In the genomic region with DNA sequence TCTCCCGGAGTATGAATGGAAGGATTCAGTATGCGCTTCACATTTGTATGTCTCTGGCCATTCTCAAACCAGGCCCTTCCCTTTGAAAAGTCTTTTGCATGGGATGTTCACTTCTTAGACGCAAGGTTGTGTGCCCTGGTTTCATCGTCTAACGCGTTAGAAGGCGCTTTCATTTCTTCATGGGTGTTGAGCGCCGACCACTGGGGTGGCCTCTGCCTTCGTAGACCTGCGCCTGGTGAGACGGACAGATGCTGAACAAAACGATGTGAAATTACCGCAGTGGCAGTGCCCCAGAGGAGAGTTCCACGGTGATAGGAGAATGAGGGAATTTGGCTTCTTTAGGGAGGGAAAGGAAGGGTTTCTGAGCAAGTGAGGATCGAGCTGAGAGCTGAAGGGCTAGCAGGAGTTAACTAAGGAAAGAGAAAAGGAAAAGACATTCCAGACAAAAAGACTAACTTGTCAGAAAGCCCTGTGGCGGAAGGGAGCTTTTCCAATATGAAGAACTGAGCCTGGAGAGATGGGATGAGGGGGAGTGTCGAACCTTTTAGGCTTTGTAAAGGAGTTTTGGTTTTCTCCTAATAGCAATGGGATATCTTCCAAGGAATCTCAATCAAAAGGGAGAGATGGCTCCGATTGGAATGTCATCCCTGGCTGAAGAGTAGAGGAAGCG, we compare ENCODE assay signal across 8 cellular contexts. TPM values are rescaled to one million over a fixed set of nuclear protein-coding genes. Genes with fewer than 3 reads are reported as not detected.
DNase-seq lines count a peak whose midpoint lies in the region; ATAC-seq and TF ChIP-seq lines count a peak whose summit lies in the region.

No MANE protein-coding gene starts in this region.

- peak overlapping the region in 1 of 2 experiments; percentile 50 for H3K23ac ChIP-seq in mesenchymal stem cell (ENCODE audit: low read length in 2 of 2)

- no peak overlapping the region for H2AFZ ChIP-seq in mesenchymal stem cell (ENCODE audit: low read depth, low read length)

- H3K9me3 ChIP-seq in mesenchymal stem cell (ENCODE audit: control insufficient read depth, low read length) = no peaks in the 10 kb centered on the region

- peaks cover 30% of the 10 kb centered on the region for H3K36me3 Mint-ChIP-seq in T-helper 2 cell treated with Interferon-gamma antibody and Interleukin-4, amounts not matched to agents 5 μg/mL and 100 μg/mL, for 36 hours (ENCODE audit: low read depth)
- H3K36me3 Mint-ChIP-seq in chondrocyte (ENCODE audit: low read depth) = no peaks in the 10 kb centered on the region

- WGBS in mesenchymal stem cell = 4% methylated on average over 20 of the region's 20 CpGs

- peak overlapping the region; percentile 43 for H4K8ac ChIP-seq in mesenchymal stem cell (ENCODE audit: low read length)

- peaks cover 42% of the 10 kb centered on the region for H3K4me1 Mint-ChIP-seq in T-helper 2 cell treated with Interferon-gamma antibody and Interleukin-4, amounts not matched to agents 5 μg/mL and 100 μg/mL, for 36 hours (ENCODE audit: low read depth)
- H3K4me1 Mint-ChIP-seq in chondrocyte (ENCODE audit: low read depth) = peaks cover 24% of the 10 kb centered on the region

- peak overlapping the region; percentile 6 to 45 for H2BK12ac ChIP-seq in mesenchymal stem cell (ENCODE audit: low read length in 2 of 2)

- no peaks in the 10 kb centered on the region for H3K27me3 Mint-ChIP-seq in T-helper 2 cell treated with Interferon-gamma antibody and Interleukin-4, amounts not matched to agents 5 μg/mL and 100 μg/mL, for 36 hours (ENCODE audit: low read depth)
- H3K27me3 Mint-ChIP-seq in chondrocyte (ENCODE audit: low read depth) = no peaks in the 10 kb centered on the region

- H2BK5ac ChIP-seq in mesenchymal stem cell (ENCODE audit: low read depth, low read length, poor library complexity, severe bottlenecking) = peak overlapping the region; percentile 35

- no peak overlapping the region for H2BK120ac ChIP-seq in mesenchymal stem cell (ENCODE audit: low read depth, low read length)

- H4K91ac ChIP-seq in mesenchymal stem cell (ENCODE audit: low read length) = no peak overlapping the region

- no peaks in the 10 kb centered on the region for H3K79me1 ChIP-seq in mesenchymal stem cell (replicated peaks; ENCODE audit: low read length, poor library complexity, severe bottlenecking)

- ATAC-seq in GM18870 (IDR thresholded peaks at IDR 0.05; ENCODE audit: unreplicated experiment) = peak; percentile 20
- peak; percentile 28 for ATAC-seq in HG03457 (IDR thresholded peaks at IDR 0.05; ENCODE audit: unreplicated experiment)
- ATAC-seq in GM18519 (IDR thresholded peaks at IDR 0.05; ENCODE audit: low FRiP score, unreplicated experiment) = no peak

- H3K27ac Mint-ChIP-seq in T-helper 2 cell treated with Interferon-gamma antibody and Interleukin-4, amounts not matched to agents 5 μg/mL and 100 μg/mL, for 36 hours = no peak overlapping the region
- H3K27ac Mint-ChIP-seq in chondrocyte (ENCODE audit: unreplicated experiment) = no peak overlapping the region

- H3K18ac ChIP-seq in mesenchymal stem cell (ENCODE audit: low read depth in 1 of 2, low read length in 2 of 2) = peak overlapping the region; percentile 55 to 56

- H3K27me3 ChIP-seq in BJ (ENCODE audit: control insufficient read depth, insufficient read depth, low read length) (no peaks in the 10 kb centered on the region), mesenchymal stem cell (ENCODE audit: control insufficient read depth in 1 of 2, insufficient read depth in 1 of 2, low read length in 2 of 2) (no peaks in the 10 kb centered on the region)

- TF ChIP-seq CTCF in BJ (IDR thresholded peaks at IDR 0.05; ENCODE audit: insufficient read depth, low read depth, low read length) = no peak
- peak; percentile 57 for TF ChIP-seq CTCF in chondrocyte (IDR thresholded peaks at IDR 0.05)

- POLR2A ChIA-PET in BJ (lab: Charles Lee) = interaction anchor here (1.0 kb wide), 1 partner anchor 15 kb away, joined by 3 read pairs; no protein-coding TSS in a partner anchor

- H3K4me3 Mint-ChIP-seq in T-helper 2 cell treated with Interferon-gamma antibody and Interleukin-4, amounts not matched to agents 5 μg/mL and 100 μg/mL, for 36 hours = no peak overlapping the region
- H3K4me3 Mint-ChIP-seq in chondrocyte (ENCODE audit: unreplicated experiment) = no peak overlapping the region

- H3K9me3 Mint-ChIP-seq in T-helper 2 cell treated with Interferon-gamma antibody and Interleukin-4, amounts not matched to agents 5 μg/mL and 100 μg/mL, for 36 hours = no peaks in the 10 kb centered on the region
- H3K9me3 Mint-ChIP-seq in chondrocyte (ENCODE audit: low read depth) = no peaks in the 10 kb centered on the region

- H3K36me3 ChIP-seq in BJ (ENCODE audit: control insufficient read depth, insufficient read depth, low read length) (no peaks in the 10 kb centered on the region), mesenchymal stem cell (ENCODE audit: control insufficient read depth in 1 of 2, insufficient read depth in 2 of 2, low read depth in 1 of 2, low read length in 2 of 2) (peaks cover 0 to 4% of the 10 kb centered on the region in 2 experiments)

- H3K4me1 ChIP-seq in mesenchymal stem cell (ENCODE audit: control insufficient read depth, insufficient read depth, low read depth, low read length) = peaks cover 3% of the 10 kb centered on the region

- no peak overlapping the region for H2BK15ac ChIP-seq in mesenchymal stem cell (ENCODE audit: low read depth, poor library complexity, severe bottlenecking)

- DNase-seq in BJ (ENCODE audit: low read depth) (no peak), chondrocyte (ENCODE audit: low spot score) (no peak), mesenchymal stem cell (no peak)
- DNase-seq in T-helper 2 cell treated with Interferon-gamma antibody and Interleukin-4, amounts not matched to agents 5 μg/mL and 100 μg/mL, for 36 hours (ENCODE audit: low spot score) = peak; percentile 50
- DNase-seq in stimulated activated naive CD4-positive, alpha-beta T cell treated with Interleukin-2 at 50 U/mL for 16 hours (lab: John Stamatoyannopoulos, UW) = peak; percentile 37

- peak overlapping the region; percentile 84 for H2AK5ac ChIP-seq in mesenchymal stem cell (ENCODE audit: low read length, severe bottlenecking)

- H3K9ac ChIP-seq in mesenchymal stem cell (ENCODE audit: low read length) = peak overlapping the region; percentile 99

- peak overlapping the region; percentile 78 for H3K4me2 ChIP-seq in mesenchymal stem cell (ENCODE audit: low read length, poor library complexity, severe bottlenecking)

- peak overlapping the region in 1 of 2 experiments; percentile 35 for H3K14ac ChIP-seq in mesenchymal stem cell (ENCODE audit: low read length in 2 of 2)

- CTCF ChIA-PET in BJ (lab: Yijun Ruan, JAX) = interaction anchor here (0.6 to 4.5 kb wide), 6 partner anchors 10 to 130 kb away, joined by 3 to 21 read pairs (median 5); no protein-coding TSS in a partner anchor

- peak overlapping the region; percentile 7 to 71 for H3K4ac ChIP-seq in mesenchymal stem cell (ENCODE audit: low read depth in 1 of 2, low read length in 2 of 2)

- H3K4me3 ChIP-seq in BJ (ENCODE audit: low read depth, low read length) (peak overlapping the region; percentile 66), mesenchymal stem cell (ENCODE audit: insufficient read depth in 1 of 2, low read depth in 1 of 2, low read length in 2 of 2) (peak overlapping the region; percentile 70 to 95)

- H3K27ac ChIP-seq in mesenchymal stem cell (ENCODE audit: low read length, poor library complexity, severe bottlenecking) = peak overlapping the region; percentile 99

RNA-seq across cellular contexts. Expression of a gene that starts 0.9 kb away (rescaled TPM):
- 18.8 and 37.3 TPM in 2 replicates for polyA plus RNA-seq in BJ (2011; rRNA removed)
- 11.0 and 14.3 TPM in 2 replicates for polyA minus RNA-seq in BJ (2011; rRNA and poly(A)+ RNA removed)
- total RNA-seq in chondrocyte = 39.1 to 44.5 TPM (median 39.4 TPM) in 3 replicates
- polyA plus RNA-seq in mesenchymal stem cell (2013, experiment 1 of 2) = 35.1 TPM
- 36.4 TPM for polyA plus RNA-seq in mesenchymal stem cell (2013, experiment 2 of 2)

RNA-seq across cellular contexts. Expression of a gene that starts 1.3 kb away (rescaled TPM):
- 3.1 and 8.0 TPM in 2 replicates for polyA plus RNA-seq in BJ (2011; rRNA removed)
- 14.0 and 21.7 TPM in 2 replicates for polyA minus RNA-seq in BJ (2011; rRNA and poly(A)+ RNA removed)
- total RNA-seq in chondrocyte = 26.5 to 33.5 TPM (median 26.5 TPM) in 3 replicates
- 20.7 TPM for polyA plus RNA-seq in mesenchymal stem cell (2013, experiment 1 of 2)
- polyA plus RNA-seq in mesenchymal stem cell (2013, experiment 2 of 2) = 21.1 TPM

RNA-seq across cellular contexts. Expression of a gene that starts 38.0 kb away (rescaled TPM):
- polyA plus RNA-seq in BJ (2011; rRNA removed) = 16.0 and 28.6 TPM in 2 replicates
- 5.9 and 9.3 TPM in 2 replicates for polyA minus RNA-seq in BJ (2011; rRNA and poly(A)+ RNA removed)
- total RNA-seq in chondrocyte = 16.6 to 23.3 TPM (median 23.2 TPM) in 3 replicates
- polyA plus RNA-seq in mesenchymal stem cell (2013, experiment 1 of 2) = 35.6 TPM
- 33.8 TPM for polyA plus RNA-seq in mesenchymal stem cell (2013, experiment 2 of 2)

Comparison
In these comparisons a context has a peak if more than half of its experiments do, and no peak if none do; other contexts are left out.
1. DNase-seq: peak in T-helper 2 cell treated with Interferon-gamma antibody and Interleukin-4, amounts not matched to agents 5 μg/mL and 100 μg/mL, for 36 hours (single experiment) and stimulated activated naive CD4-positive, alpha-beta T cell treated with Interleukin-2 at 50 U/mL for 16 hours (single experiment); none in BJ (single experiment), chondrocyte (single experiment) and mesenchymal stem cell (single experiment).